Comparison of ENCODE assay signal across 9 cellular contexts in genomic region chr2:127423476-127423840, GRCh38. TPM values are rescaled to one million over a fixed set of nuclear protein-coding genes. Genes with fewer than 3 reads are reported as not detected.
DNase-seq lines count a peak whose midpoint lies in the region; ATAC-seq and TF ChIP-seq lines count a peak whose summit lies in the region.
"Had no signal": no experiment of that assay in that cellular context is flagged by ENCODE, and none has a peak within 500 bp of the region (broad histone marks: within the 10 kb centered on the region; RNA-seq: fewer than 3 reads in every experiment).

No MANE protein-coding gene starts in this region.

- POLR2A ChIA-PET in naive thymus-derived CD4-positive, alpha-beta T cell (lab: Charles Lee), result no interaction called here

- TF ChIP-seq POLR2A in NB4 (IDR thresholded peaks at IDR 0.05; ENCODE audit: extremely low read depth, insufficient read length), result no peak
- TF ChIP-seq POLR2A in breast epithelium (IDR thresholded peaks at IDR 0.05), result no peak

- H3K9me3 ChIP-seq in breast epithelium, result no peaks in the 10 kb centered on the region
- no peaks in the 10 kb centered on the region for H3K9me3 ChIP-seq in naive thymus-derived CD4-positive, alpha-beta T cell (ENCODE audit: control insufficient read depth in 2 of 3, low read length in 3 of 3)

- intact Hi-C loops in breast epithelium (cut with DNase I; ENCODE audit: low total_unique reads), result no loop called here
- intact Hi-C loops in naive thymus-derived CD4-positive, alpha-beta T cell (cut with micrococcal nuclease), result no loop called here

- H3K4me3 Mint-ChIP-seq in naive thymus-derived CD4-positive, alpha-beta T cell, result peak overlapping the region in 9 of 10 donors; percentile 4 to 74 (median 42)

- TF ChIP-seq CTCF in NB4 (IDR thresholded peaks at IDR 0.05; ENCODE audit: low read depth, low read length) (no peak), breast epithelium (IDR thresholded peaks at IDR 0.05) (no peak)

- CTCF ChIA-PET in naive thymus-derived CD4-positive, alpha-beta T cell (lab: Charles Lee), result no interaction called here

- H3K27ac Mint-ChIP-seq in naive thymus-derived CD4-positive, alpha-beta T cell, result no peak overlapping the region

- H3K4me1 ChIP-seq in breast epithelium, result no peaks in the 10 kb centered on the region
- peaks cover 0 to 5% of the 10 kb centered on the region in 2 donors for H3K4me1 ChIP-seq in naive thymus-derived CD4-positive, alpha-beta T cell (ENCODE audit: control insufficient read depth in 2 of 2, insufficient read depth in 2 of 2, low read length in 2 of 2)

- H3K4me3 ChIP-seq in NB4 (ENCODE audit: low read depth, low read length) (peak overlapping the region; percentile 25), breast epithelium (peak overlapping the region; percentile 16 to 52 (median 41))
- no peak overlapping the region for H3K4me3 ChIP-seq in naive thymus-derived CD4-positive, alpha-beta T cell (ENCODE audit: low read length)

- peaks cover 5 to 19% of the 10 kb centered on the region in 2 donors for H3K27me3 ChIP-seq in breast epithelium
- H3K27me3 ChIP-seq in naive thymus-derived CD4-positive, alpha-beta T cell (ENCODE audit: control insufficient read depth in 2 of 2, insufficient read depth in 2 of 2, low read length in 2 of 2), result peaks cover 0 to 12% of the 10 kb centered on the region in 2 donors

- peaks cover 37 to 51% (median 49%) of the 10 kb centered on the region in 5 donors for H3K27me3 Mint-ChIP-seq in naive thymus-derived CD4-positive, alpha-beta T cell

- ATAC-seq in naive thymus-derived CD4-positive, alpha-beta T cell, result peak; percentile 10
- ATAC-seq in HG03439 (IDR thresholded peaks at IDR 0.05; ENCODE audit: unreplicated experiment), result no peak
- ATAC-seq in GM19351 (IDR thresholded peaks at IDR 0.05; ENCODE audit: unreplicated experiment), result no peak
- ATAC-seq in GM19023 (IDR thresholded peaks at IDR 0.05; ENCODE audit: unreplicated experiment), result no peak

- H3K36me3 ChIP-seq in breast epithelium, result no peaks in the 10 kb centered on the region
- no peaks in the 10 kb centered on the region for H3K36me3 ChIP-seq in naive thymus-derived CD4-positive, alpha-beta T cell (ENCODE audit: control insufficient read depth in 2 of 3, insufficient read depth in 3 of 3, low read length in 3 of 3)

- H3K36me3 Mint-ChIP-seq in naive thymus-derived CD4-positive, alpha-beta T cell, result peaks cover 0 to 7% (median 0%) of the 10 kb centered on the region in 5 donors

- peaks cover 6 to 9% (median 8%) of the 10 kb centered on the region in 7 donors for H3K4me1 Mint-ChIP-seq in naive thymus-derived CD4-positive, alpha-beta T cell

- peaks cover 0 to 2% (median 0%) of the 10 kb centered on the region in 11 donors for H3K9me3 Mint-ChIP-seq in naive thymus-derived CD4-positive, alpha-beta T cell

- no peak overlapping the region for H3K27ac ChIP-seq in breast epithelium
- no peak overlapping the region for H3K27ac ChIP-seq in naive thymus-derived CD4-positive, alpha-beta T cell (ENCODE audit: low read depth, low read length)

- DNase-seq in DMS53 (lab: John Stamatoyannopoulos, UW) (peak; percentile 78), NB4 (ENCODE audit: low read depth) (peak; percentile 41), breast epithelium (ENCODE audit: low spot score in 2 of 2) (peak in 1 of 2 donors; percentile 15)
- no peak for DNase-seq in naive thymus-derived CD4-positive, alpha-beta T cell
- no peak for DNase-seq in central memory CD4-positive, alpha-beta T cell

RNA-seq across cellular contexts. Expression of gene PROC, which starts 5.2 kb away (rescaled TPM):
- total RNA-seq in breast epithelium, result not detected
- under 1 TPM in 1 of 5 experiments, not detected in 4; 0.64 TPM for total RNA-seq in naive thymus-derived CD4-positive, alpha-beta T cell
- polyA plus RNA-seq in naive thymus-derived CD4-positive, alpha-beta T cell, result not detected
- total RNA-seq: myocyte had no signal

RNA-seq across cellular contexts. Expression of gene MAP3K2, which starts 35.7 kb away (rescaled TPM):
- total RNA-seq in breast epithelium, result 10 to 100 TPM; 55.7 to 62.2 (median 58.4) TPM
- 100 to 1,000 TPM in 1 of 5 experiments, 10 to 100 TPM in 4; 60.5 to 111 (median 84.5) TPM for total RNA-seq in naive thymus-derived CD4-positive, alpha-beta T cell
- 10 to 100 TPM; 41.3 to 56.5 TPM for polyA plus RNA-seq in naive thymus-derived CD4-positive, alpha-beta T cell

Comparison
In these comparisons a context has a peak if more than half of its experiments do, and no peak if none do; other contexts are left out.
1. DNase-seq: peak in DMS53 (single experiment) and NB4 (single experiment); none in naive thymus-derived CD4-positive, alpha-beta T cell (0 of 9) and central memory CD4-positive, alpha-beta T cell (single experiment).